In the genomic region with DNA sequence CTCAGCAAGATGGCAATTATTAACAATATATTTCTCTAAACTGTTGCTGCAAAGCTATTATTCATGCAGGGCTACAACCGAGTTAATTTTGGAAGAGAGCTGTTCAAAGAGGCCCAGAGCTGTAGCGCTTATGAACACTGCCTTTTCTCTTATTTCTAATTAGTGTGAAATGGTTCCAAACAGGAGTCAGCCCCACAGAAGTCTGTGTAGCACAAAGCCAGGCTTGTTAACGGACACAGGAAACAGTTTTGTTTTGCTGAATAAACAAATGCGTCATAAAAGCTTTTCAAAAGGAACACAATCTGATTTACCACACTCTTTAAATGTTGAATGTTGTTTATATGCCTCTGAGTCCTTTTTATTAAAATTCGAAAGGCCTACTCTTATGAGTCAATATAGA, we compare ENCODE assay signal across 18 cellular contexts.
A peak's percentile ranks its signal among the peaks of the same experiment; 100 is the strongest.
DNase-seq lines count a peak whose midpoint lies in the region; TF ChIP-seq lines count a peak whose summit lies in the region.
"Had no signal": no experiment of that assay in that cellular context is flagged by ENCODE, and none has a peak within 500 bp of the region (broad histone marks: within the 10 kb centered on the region; RNA-seq: fewer than 3 reads in every experiment).

No MANE protein-coding gene starts in this region.

- H3K4me3 ChIP-seq in MM.1S (ENCODE audit: low read length), result no peak overlapping the region
- H3K4me3 ChIP-seq: lower lobe of right lung, thoracic aorta had no signal

- H3K36me3 ChIP-seq in MM.1S (replicated peaks; ENCODE audit: insufficient read depth, low read length), result no peaks in the 10 kb centered on the region
- H3K36me3 ChIP-seq: lower lobe of right lung, thoracic aorta had no signal

- H3K27me3 ChIP-seq in MM.1S (replicated peaks; ENCODE audit: insufficient read depth, low read length), result no peaks in the 10 kb centered on the region

- DNase-seq in NCI-H1105 treated with DMSO at 0.1 percent for 48 hours (lab: John Stamatoyannopoulos, UW), result peak; percentile 44
- DNase-seq in SHP77 treated with DMSO at 0.1 percent for 48 hours (lab: John Stamatoyannopoulos, UW), result peak; percentile 16
- peak; percentile 6 for DNase-seq in left kidney (ENCODE audit: low read depth, low spot score)
- no peak for DNase-seq in NOMO-1 treated with DMSO at 0.1 percent for 48 hours (lab: John Stamatoyannopoulos, UW; ENCODE audit: unreplicated experiment)
- no peak for DNase-seq in MM.1S
- DNase-seq in stimulated activated CD4-positive, alpha-beta T cell treated with anti-CD3 and anti-CD28 coated beads, Interleukin-12 subunit alpha, Interleukin-12 subunit beta, amount 100 ng/mL, for 4 hours, result no peak
- DNase-seq in A172 (ENCODE audit: low spot score), result no peak
- DNase-seq: activated CD4-positive, alpha-beta T cell treated with anti-CD3 and anti-CD28 coated beads for 1 hour; activated naive CD8-positive, alpha-beta T cell treated with anti-CD3 and anti-CD28 coated beads, Interleukin-2, amount 10 ng/mL, durations not matched to agents 7 days and 5 days; activated T-cell treated with anti-CD3 and anti-CD28 coated beads, Interleukin-2, amount 50 U/mL, for 24 hours; Caco-2; foreskin fibroblast; lower lobe of right lung; NCI-H524 treated with DMSO at 0.1 percent for 48 hours; right cardiac atrium; T-helper 2 cell had no signal

- H3K27ac ChIP-seq in 22Rv1 (peak overlapping the region; percentile 85), MM.1S (ENCODE audit: low read length) (no peak overlapping the region)
- H3K27ac ChIP-seq: lower lobe of right lung, thoracic aorta had no signal

- H3K9ac ChIP-seq in MM.1S (ENCODE audit: low read length), result no peak overlapping the region

- no peak overlapping the region for H3K4me2 ChIP-seq in MM.1S (ENCODE audit: low read depth, low read length)

- no peak for TF ChIP-seq CTCF in 22Rv1 (IDR thresholded peaks at IDR 0.05)
- TF ChIP-seq CTCF in MM.1S (IDR thresholded peaks at IDR 0.05; ENCODE audit: low read length), result no peak

- no peaks in the 10 kb centered on the region for H3F3A ChIP-seq in MM.1S (ENCODE audit: insufficient read depth, low read length)

- H3K4me1 ChIP-seq in MM.1S (ENCODE audit: low read length), result no peaks in the 10 kb centered on the region
- H3K4me1 ChIP-seq: Caco-2, lower lobe of right lung had no signal

- no peaks in the 10 kb centered on the region for H4K20me1 ChIP-seq in MM.1S (ENCODE audit: insufficient read depth, low read length)

- no peaks in the 10 kb centered on the region for H3K79me2 ChIP-seq in MM.1S (ENCODE audit: low read length)

- no peaks in the 10 kb centered on the region for H3K9me2 ChIP-seq in MM.1S (replicated peaks; ENCODE audit: insufficient read depth, low read length)

- H2AFZ ChIP-seq in MM.1S (ENCODE audit: low read length), result no peak overlapping the region

- no peaks in the 10 kb centered on the region for H3K9me3 ChIP-seq in MM.1S (replicated peaks; ENCODE audit: insufficient read depth, low read length)
- H3K9me3 ChIP-seq: Caco-2, lower lobe of right lung, thoracic aorta had no signal

Comparison
In these comparisons a context has a peak if more than half of its experiments do, and no peak if none do; other contexts are left out.
1. DNase-seq: peak in NCI-H1105 treated with DMSO at 0.1 percent for 48 hours (single experiment), SHP77 treated with DMSO at 0.1 percent for 48 hours (single experiment) and left kidney (single experiment); none in NOMO-1 treated with DMSO at 0.1 percent for 48 hours (single experiment), MM.1S (single experiment), stimulated activated CD4-positive, alpha-beta T cell treated with anti-CD3 and anti-CD28 coated beads, Interleukin-12 subunit alpha, Interleukin-12 subunit beta, amount 100 ng/mL, for 4 hours (single experiment) and A172 (single experiment).